ENCODE assay signal across 14 cellular contexts in genomic region chr7:480531-481218, GRCh38. TPM values are rescaled to one million over a fixed set of nuclear protein-coding genes. Genes with fewer than 3 reads are reported as not detected.
DNase-seq lines count a peak whose midpoint lies in the region; ATAC-seq lines count a peak whose summit lies in the region.
"Had no signal": no experiment of that assay in that cellular context is flagged by ENCODE, and none has a peak within 500 bp of the region (broad histone marks: within the 10 kb centered on the region; RNA-seq: fewer than 3 reads in every experiment).

No MANE protein-coding gene starts in this region.

- DNase-seq in NCI-H345 (lab: John Stamatoyannopoulos, UW): peak; percentile 14
- DNase-seq in NCI-H345 treated with DMSO at 0.1 percent for 48 hours (lab: John Stamatoyannopoulos, UW; ENCODE audit: unreplicated experiment): no peak
- peak; percentile 70 for DNase-seq in RPMI8226
- peak; percentile 33 for DNase-seq in left ventricle myocardium superior
- peak; percentile 53 for DNase-seq in sciatic nerve (ENCODE audit: low spot score)
- DNase-seq in NK-92 (lab: John Stamatoyannopoulos, UW; ENCODE audit: unreplicated experiment): no peak
- DNase-seq in kidney glomerular epithelial cell (lab: John Stamatoyannopoulos, UW): no peak
- DNase-seq: activated CD4-positive, alpha-beta memory T cell treated with anti-CD3 and anti-CD28 coated beads for 36 hours; activated gamma-delta T cell treated with Interleukin-2 at 50 U/mL for 16 hours; KG1; NCI-H1930; NCI-H774; T-cell had no signal

- ATAC-seq in left ventricle myocardium superior (peak; percentile 38), sciatic nerve (no peak), GM19328 (IDR thresholded peaks at IDR 0.05; ENCODE audit: unreplicated experiment) (no peak)

- intact Hi-C loops in left ventricle myocardium superior (cut with micrococcal nuclease): no loop called here
- intact Hi-C loops in sciatic nerve (cut with DNase I): no loop called here

RNA-seq across cellular contexts. Expression of gene PDGFA, which starts 39.0 kb away (rescaled TPM):
- total RNA-seq in left ventricle myocardium superior (32.7 TPM), sciatic nerve (36.5 TPM)

Comparison
In these comparisons a context has a peak if more than half of its experiments do, and no peak if none do; other contexts are left out.
1. DNase-seq: peak in NCI-H345 (single experiment), RPMI8226 (single experiment), left ventricle myocardium superior (single experiment) and sciatic nerve (single experiment); none in NCI-H345 treated with DMSO at 0.1 percent for 48 hours (single experiment), NK-92 (single experiment) and kidney glomerular epithelial cell (single experiment).